ENCODE assay signal across 8 cellular contexts in genomic region chr3:33718595-33718907, GRCh38. TPM values are rescaled to one million over a fixed set of nuclear protein-coding genes. Genes with fewer than 3 reads are reported as not detected.
A peak's percentile ranks its signal among the peaks of the same experiment; 100 is the strongest.
DNase-seq lines count a peak whose midpoint lies in the region; ATAC-seq, FAIRE-seq and TF ChIP-seq lines count a peak whose summit lies in the region.

No MANE protein-coding gene starts in this region.

- peak overlapping the region; percentile 90 for H3K27ac Mint-ChIP-seq in activated naive CD8-positive, alpha-beta T cell treated with anti-CD3 and anti-CD28 coated beads, Interleukin-2, amount 10 ng/mL, durations not matched to agents 7 days and 5 days

- ATAC-seq in activated naive CD8-positive, alpha-beta T cell treated with anti-CD3 and anti-CD28 coated beads, Interleukin-2, amount 10 ng/mL, durations not matched to agents 7 days and 5 days (ENCODE audit: low read depth): peak; percentile 2

- POLR2A ChIA-PET in activated naive CD8-positive, alpha-beta T cell treated with anti-CD3 and anti-CD28 coated beads, Interleukin-2, amount 10 ng/mL, durations not matched to agents 7 days and 5 days (lab: Charles Lee): no interaction called here

- H3K79me2 ChIP-seq in ACC112 (ENCODE audit: control insufficient read depth, insufficient read depth, low read length, unreplicated experiment): peaks cover 37% of the 10 kb centered on the region

- peak overlapping the region; percentile 87 for H2AFZ ChIP-seq in ACC112 (ENCODE audit: low read length, unreplicated experiment)

- H3K4me1 ChIP-seq in ACC112 (ENCODE audit: control insufficient read depth, insufficient read depth, low read length, unreplicated experiment): peaks cover 33% of the 10 kb centered on the region
- peaks cover 36% of the 10 kb centered on the region for H3K4me1 ChIP-seq in HAP-1
- peaks cover 0 to 6% of the 10 kb centered on the region in 2 donors for H3K4me1 ChIP-seq in kidney (ENCODE audit: control insufficient read depth in 1 of 2, insufficient read depth in 1 of 2, low read depth in 1 of 2, low read length in 2 of 2)
- H3K4me1 ChIP-seq in testis: peaks cover 8% of the 10 kb centered on the region

- H3K27ac ChIP-seq in ACC112 (ENCODE audit: low read depth, low read length): peak overlapping the region; percentile 73
- peak overlapping the region; percentile 93 to 95 for H3K27ac ChIP-seq in kidney (ENCODE audit: low read depth in 2 of 2, low read length in 2 of 2)
- H3K27ac ChIP-seq in testis: peak overlapping the region; percentile 92 to 99

- 1 to 4% methylated on average over 7 of the region's 7 CpGs for WGBS in testis, 2 donors

- peaks cover 3% of the 10 kb centered on the region for H3K36me3 Mint-ChIP-seq in activated naive CD8-positive, alpha-beta T cell treated with anti-CD3 and anti-CD28 coated beads, Interleukin-2, amount 10 ng/mL, durations not matched to agents 7 days and 5 days

- H3K9me3 ChIP-seq in HAP-1 (no peaks in the 10 kb centered on the region), kidney (ENCODE audit: control insufficient read depth in 1 of 2, low read length in 2 of 2) (no peaks in the 10 kb centered on the region), testis (no peaks in the 10 kb centered on the region)

- no peak for FAIRE-seq in kidney (lab: Jason Lieb, UNC)

- intact Hi-C loops in kidney (cut with DNase I) (no loop called here), testis (cut with DNase I; ENCODE audit: low total_unique reads) (no loop called here)

- H3K27me3 ChIP-seq in ACC112 (ENCODE audit: insufficient read depth, low read length): no peaks in the 10 kb centered on the region
- no peaks in the 10 kb centered on the region for H3K27me3 ChIP-seq in HAP-1 (ENCODE audit: low read depth)
- H3K27me3 ChIP-seq in testis: no peaks in the 10 kb centered on the region

- DNase-seq in HAP-1 (ENCODE audit: low spot score in 2 of 2): no peak
- DNase-seq in activated naive CD8-positive, alpha-beta T cell treated with anti-CD3 and anti-CD28 coated beads, Interleukin-2, amount 10 ng/mL, durations not matched to agents 7 days and 5 days: no peak
- DNase-seq in kidney: no peak
- DNase-seq in testis: no peak
- DNase-seq in NCI-H2227 treated with DMSO at 0.1 percent for 48 hours (lab: John Stamatoyannopoulos, UW): no peak
- no peak for DNase-seq in DMS79 treated with DMSO at 0.1 percent for 48 hours (lab: John Stamatoyannopoulos, UW)
- no peak for DNase-seq in SKM-1 treated with dmso at 0.1 percent for 144 hours (lab: John Stamatoyannopoulos, UW; ENCODE audit: unreplicated experiment)

- in situ Hi-C loops in HAP-1 (cut with MboI; ENCODE audit: low sequenced_read_pairs): no loop called here

- H3K4me1 Mint-ChIP-seq in activated naive CD8-positive, alpha-beta T cell treated with anti-CD3 and anti-CD28 coated beads, Interleukin-2, amount 10 ng/mL, durations not matched to agents 7 days and 5 days: peaks cover 8% of the 10 kb centered on the region

- H3K4me3 Mint-ChIP-seq in activated naive CD8-positive, alpha-beta T cell treated with anti-CD3 and anti-CD28 coated beads, Interleukin-2, amount 10 ng/mL, durations not matched to agents 7 days and 5 days: peak overlapping the region; percentile 88

- H3K4me3 ChIP-seq in ACC112 (ENCODE audit: low read depth, low read length): peak overlapping the region; percentile 95
- peak overlapping the region; percentile 88 for H3K4me3 ChIP-seq in HAP-1
- peak overlapping the region; percentile 63 to 74 for H3K4me3 ChIP-seq in kidney (ENCODE audit: low read length in 2 of 2)
- peak overlapping the region; percentile 89 to 91 for H3K4me3 ChIP-seq in testis

- no peak for TF ChIP-seq CTCF in kidney (IDR thresholded peaks at IDR 0.05; ENCODE audit: borderline replicate concordance, extremely low read depth, insufficient read depth)
- TF ChIP-seq CTCF in testis (IDR thresholded peaks at IDR 0.05): no peak

- H3K9me3 Mint-ChIP-seq in activated naive CD8-positive, alpha-beta T cell treated with anti-CD3 and anti-CD28 coated beads, Interleukin-2, amount 10 ng/mL, durations not matched to agents 7 days and 5 days: no peaks in the 10 kb centered on the region

- no peak for TF ChIP-seq POLR2A in testis (IDR thresholded peaks at IDR 0.05)

- H3K27me3 Mint-ChIP-seq in activated naive CD8-positive, alpha-beta T cell treated with anti-CD3 and anti-CD28 coated beads, Interleukin-2, amount 10 ng/mL, durations not matched to agents 7 days and 5 days: no peaks in the 10 kb centered on the region

- peak overlapping the region; percentile 13 to 88 for H3K9ac ChIP-seq in kidney (ENCODE audit: low read length in 2 of 2)

- H3K36me3 ChIP-seq in ACC112 (ENCODE audit: insufficient read depth, low read length) (no peaks in the 10 kb centered on the region), HAP-1 (replicated peaks) (no peaks in the 10 kb centered on the region; the same call in 1 of the 2 replicates), kidney (ENCODE audit: control insufficient read depth in 1 of 2, insufficient read depth in 2 of 2, low read length in 2 of 2) (no peaks in the 10 kb centered on the region), testis (ENCODE audit: low read depth, missing control alignments) (no peaks in the 10 kb centered on the region)

RNA-seq across cellular contexts. Expression of gene CLASP2, which starts 0.5 kb away (rescaled TPM):
- total RNA-seq in activated naive CD8-positive, alpha-beta T cell treated with anti-CD3 and anti-CD28 coated beads, Interleukin-2, amount 10 ng/mL, durations not matched to agents 7 days and 5 days: 10 to 100 TPM; 47.6 to 49.4 TPM
- 58.5 TPM for total RNA-seq in kidney
- 8.8 TPM for polyA plus RNA-seq in kidney (ENCODE audit: insufficient read depth, low read depth, low replicate concordance)
- 10 to 100 TPM; 68.4 to 72.1 TPM for total RNA-seq in testis
- polyA plus RNA-seq in testis (ENCODE audit: insufficient read depth, low read depth, low replicate concordance): 21.5 TPM
